11 cellular contexts compared by ENCODE assay signal in genomic region chr6:44489912-44490604, GRCh38.
DNase-seq lines count a peak whose midpoint lies in the region; ATAC-seq, FAIRE-seq and TF ChIP-seq lines count a peak whose summit lies in the region.
"Had no signal": no experiment of that assay in that cellular context is flagged by ENCODE, and none has a peak within 500 bp of the region (broad histone marks: within the 10 kb centered on the region; RNA-seq: fewer than 3 reads in every experiment).

No MANE protein-coding gene starts in this region.

- peaks cover 0 to 11% (median 0%) of the 10 kb centered on the region in 3 donors for H3K4me1 ChIP-seq in pancreas
- no peaks in the 10 kb centered on the region for H3K4me1 ChIP-seq in colonic mucosa

- H3K27ac Mint-ChIP-seq in endothelial cell (ENCODE audit: unreplicated experiment): no peak overlapping the region

- no peak for FAIRE-seq in pancreas (lab: Jason Lieb, UNC)
- FAIRE-seq: G401.6 had no signal

- H3K27ac ChIP-seq in pancreas (peak overlapping the region in 3 of 4 donors; percentile 36 to 93 (median 87)), colonic mucosa (no peak overlapping the region)

- H3K36me3 ChIP-seq in BJ (ENCODE audit: control insufficient read depth, insufficient read depth, low read length): no peaks in the 10 kb centered on the region
- no peaks in the 10 kb centered on the region for H3K36me3 ChIP-seq in pancreas
- H3K36me3 ChIP-seq in colonic mucosa: no peaks in the 10 kb centered on the region

- H3K4me3 ChIP-seq in BJ (ENCODE audit: low read depth, low read length) (no peak overlapping the region), fibroblast of pulmonary artery (replicated peaks; ENCODE audit: low read depth, low read length) (peak overlapping the region; percentile 26), pancreas (no peak overlapping the region), colonic mucosa (no peak overlapping the region)

- no peak for TF ChIP-seq CTCF in BJ (IDR thresholded peaks at IDR 0.05; ENCODE audit: insufficient read depth, low read depth, low read length)
- no peak for TF ChIP-seq CTCF in fibroblast of pulmonary artery (IDR thresholded peaks at IDR 0.05; ENCODE audit: low read length, missing control alignments)
- no peak for TF ChIP-seq CTCF in pancreas (IDR thresholded peaks at IDR 0.05)
- no peak for TF ChIP-seq CTCF in endothelial cell (IDR thresholded peaks at IDR 0.05; ENCODE audit: unreplicated experiment)
- no peak for TF ChIP-seq CTCF in colonic mucosa (IDR thresholded peaks at IDR 0.05)

- no peaks in the 10 kb centered on the region for H3K9me3 Mint-ChIP-seq in endothelial cell (ENCODE audit: unreplicated experiment)
- H3K9me3 Mint-ChIP-seq: activated T-cell treated with anti-CD3 and anti-CD28 coated beads, Interleukin-2, amount 50 U/mL, for 4 hours had no signal

- WGBS in pancreas, 2 donors: 54 to 58% methylated on average over 6 of the region's 6 CpGs

- no peaks in the 10 kb centered on the region for H3K36me3 Mint-ChIP-seq in endothelial cell (ENCODE audit: low read depth, unreplicated experiment)

- H3K9ac ChIP-seq in colonic mucosa (ENCODE audit: low read depth in 2 of 2, low read length in 2 of 2): no peak overlapping the region

- CTCF ChIA-PET in BJ (lab: Yijun Ruan, JAX): interaction anchor here (0.6 to 5.9 kb wide), 4 partner anchors 14 to 320 kb away, joined by 3 to 46 read pairs (median 5); no protein-coding TSS in a partner anchor

- H3K27me3 ChIP-seq in BJ (ENCODE audit: control insufficient read depth, insufficient read depth, low read length) (no peaks in the 10 kb centered on the region), pancreas (no peaks in the 10 kb centered on the region), colonic mucosa (no peaks in the 10 kb centered on the region)

- no peak overlapping the region for H3K4me3 Mint-ChIP-seq in endothelial cell (ENCODE audit: unreplicated experiment)
- H3K4me3 Mint-ChIP-seq: activated T-cell treated with anti-CD3 and anti-CD28 coated beads, Interleukin-2, amount 50 U/mL, for 4 hours had no signal

- POLR2A ChIA-PET in BJ (lab: Charles Lee): interaction anchor here (0.5 kb wide), 1 partner anchor 1212 kb away, joined by 3 read pairs; no protein-coding TSS in a partner anchor

- intact Hi-C loops in pancreas (cut with DNase I): loop anchor here in 1 of 3 donors (10.0 kb wide), 1 partner anchor 155 kb away; no protein-coding TSS in a partner anchor
- intact Hi-C loops in colonic mucosa (cut with DNase I): no loop called here

- H3K9me3 ChIP-seq in pancreas (no peaks in the 10 kb centered on the region), colonic mucosa (no peaks in the 10 kb centered on the region)

- H3K27me3 Mint-ChIP-seq in endothelial cell (ENCODE audit: unreplicated experiment): no peaks in the 10 kb centered on the region

- ATAC-seq in SK-N-SH treated with all-trans-retinoic acid at 6 μM for 48 hours: peak; percentile 84
- peak; percentile 87 to 96 (median 92) for ATAC-seq in pancreas
- ATAC-seq: activated T-cell treated with anti-CD3 and anti-CD28 coated beads, Interleukin-2, amount 50 U/mL, for 4 hours; left colon had no signal

- no peaks in the 10 kb centered on the region for H3K4me1 Mint-ChIP-seq in endothelial cell (ENCODE audit: unreplicated experiment)

- DNase-seq in BJ (ENCODE audit: low read depth): peak; percentile 96
- DNase-seq in fibroblast of pulmonary artery (ENCODE audit: low read depth): peak; percentile 98
- DNase-seq in pancreas: peak in 3 of 6 donors; percentile 42 to 69 (median 61)
- DNase-seq in endothelial cell (ENCODE audit: low spot score): no peak
- no peak for DNase-seq in GF-D8 (lab: John Stamatoyannopoulos, UW)
- no peak for DNase-seq in colonic mucosa
- DNase-seq in NCI-H69 (lab: John Stamatoyannopoulos, UW): no peak
- DNase-seq: activated T-cell treated with anti-CD3 and anti-CD28 coated beads, Interleukin-2, amount 50 U/mL, for 4 hours; left colon had no signal

TF ChIP-seq in SK-N-SH treated with all-trans-retinoic acid at 6 μM for 48 hours, 23 proteins besides CTCF, POLR2A, EP300 and RAD21:
- TF ChIP-seq ISL1 (CRISPR knock-in tag; IDR thresholded peaks at IDR 0.05): 0 out of 2 replicates have a peak, but pooled peaks have one; percentile 23
- TF ChIP-seq ZFP3 (CRISPR knock-in tag; IDR thresholded peaks at IDR 0.05): 0 out of 2 replicates have a peak, but pooled peaks have one; percentile 39
- TF ChIP-seq CSDC2 (CRISPR knock-in tag; IDR thresholded peaks at IDR 0.05): 0 out of 2 replicates have a peak, but pooled peaks have one; percentile 38
- TF ChIP-seq TOX (CRISPR knock-in tag; IDR thresholded peaks at IDR 0.05; ENCODE audit: borderline replicate concordance): no peak
- no peak for TF ChIP-seq POU6F1 (CRISPR knock-in tag; IDR thresholded peaks at IDR 0.05; ENCODE audit: borderline replicate concordance, low read depth)

Comparison
In these comparisons a context has a peak if more than half of its experiments do, and no peak if none do; other contexts are left out.
1. DNase-seq: peak in BJ (single experiment) and fibroblast of pulmonary artery (single experiment); none in endothelial cell (single experiment), GF-D8 (single experiment), colonic mucosa (single experiment) and NCI-H69 (single experiment).